In the genomic region with DNA sequence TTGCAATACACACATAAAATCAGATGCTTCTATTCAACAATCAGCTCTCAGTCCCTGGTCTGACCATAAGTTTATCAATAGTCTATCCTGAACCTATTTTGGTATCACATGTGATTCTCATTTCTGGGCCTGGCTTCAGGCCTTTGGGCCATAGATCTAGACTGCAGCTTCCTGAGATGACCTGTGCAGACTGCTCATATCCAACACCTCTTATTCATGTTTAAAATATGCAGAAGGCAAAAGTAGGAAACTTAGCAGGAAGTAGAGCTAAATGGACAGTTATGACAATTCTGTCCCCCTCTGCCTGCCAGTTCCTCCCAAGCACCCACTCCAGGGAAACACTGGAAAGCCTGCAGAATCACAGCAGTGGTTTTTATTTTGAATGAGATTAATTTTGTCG, we compare ENCODE assay signal across 1 cellular context.
TF ChIP-seq lines count a peak whose summit lies in the region.

No MANE protein-coding gene starts in this region.

TF ChIP-seq in IMR-90, 13 proteins besides CTCF, POLR2A, EP300 and RAD21 (continued from another document):
- TF ChIP-seq FOS (IDR thresholded peaks at IDR 0.05; ENCODE audit: low read depth, low read length) (no peak), CEBPB (IDR thresholded peaks at IDR 0.05; ENCODE audit: low read depth, low read length) (no peak), CHD1 (IDR thresholded peaks at IDR 0.05; ENCODE audit: low read depth, low read length) (no peak), SMC3 (IDR thresholded peaks at IDR 0.05; ENCODE audit: low read depth, low read length) (no peak), RCOR1 (IDR thresholded peaks at IDR 0.05; ENCODE audit: insufficient replicate concordance, low read length) (no peak), NFE2L2 (IDR thresholded peaks at IDR 0.05; ENCODE audit: low read depth, low read length) (no peak)
